8 cellular contexts compared by ENCODE assay signal in genomic region chr15:40471778-40472130, GRCh38. TPM values are rescaled to one million over a fixed set of nuclear protein-coding genes. Genes with fewer than 3 reads are reported as not detected.
DNase-seq lines count a peak whose midpoint lies in the region; ATAC-seq and TF ChIP-seq lines count a peak whose summit lies in the region.

No MANE protein-coding gene starts in this region.

- no peaks in the 10 kb centered on the region for H3K27me3 ChIP-seq in DND-41 (ENCODE audit: insufficient read depth, low read length, poor library complexity)
- no peaks in the 10 kb centered on the region for H3K27me3 ChIP-seq in HCT116 (ENCODE audit: insufficient read depth, low read length)
- peaks cover 6% of the 10 kb centered on the region for H3K27me3 ChIP-seq in ectodermal cell (ENCODE audit: control insufficient read depth, insufficient read depth, low read length, poor library complexity, severe bottlenecking)

- H3K27me3 Mint-ChIP-seq in mesothelial cell of epicardium (ENCODE audit: low read depth) = no peaks in the 10 kb centered on the region

- H3K4me2 ChIP-seq in DND-41 (ENCODE audit: insufficient read depth, low read length) (peak overlapping the region; percentile 74), HCT116 (ENCODE audit: low read length) (peak overlapping the region; percentile 100)

- H3K27ac ChIP-seq in DND-41 (ENCODE audit: low read length) = no peak overlapping the region
- H3K27ac ChIP-seq in HCT116 (ENCODE audit: low read depth, low read length) = peak overlapping the region; percentile 79
- H3K27ac ChIP-seq in RWPE1 = peak overlapping the region; percentile 79
- H3K27ac ChIP-seq in ectodermal cell (ENCODE audit: insufficient read depth, low read depth, low read length, poor library complexity, severe bottlenecking) = no peak overlapping the region

- H3K4me1 ChIP-seq in DND-41 (ENCODE audit: insufficient read depth, low read length) = peaks cover 25% of the 10 kb centered on the region
- H3K4me1 ChIP-seq in HCT116 (ENCODE audit: control insufficient read depth in 1 of 2, insufficient read depth in 2 of 2, low read length in 2 of 2) = peaks cover 14 to 22% of the 10 kb centered on the region in 2 experiments
- peaks cover 7% of the 10 kb centered on the region for H3K4me1 ChIP-seq in ectodermal cell (ENCODE audit: control insufficient read depth, insufficient read depth, low read length)

- DNase-seq in DND-41 = no peak
- DNase-seq in HCT116 (ENCODE audit: low read depth, low spot score) = no peak
- DNase-seq in RWPE1 (ENCODE audit: low spot score) = no peak
- peak in 1 of 2 experiments; percentile 61 for DNase-seq in mesothelial cell of epicardium (ENCODE audit: low spot score in 2 of 2, unreplicated experiment in 2 of 2)
- no peak for DNase-seq in mesenteric fat pad (ENCODE audit: low spot score)

- TF ChIP-seq CTCF in DND-41 (IDR thresholded peaks at IDR 0.05; ENCODE audit: borderline replicate concordance, extremely low read depth, low read length, poor library complexity, severe bottlenecking) (no peak), HCT116 (IDR thresholded peaks at IDR 0.05 in 2 of 3, conservative IDR thresholded peaks at IDR 0.05 in 1 of 3; ENCODE audit: borderline replicate concordance in 1 of 3, insufficient read depth in 1 of 3, low read depth in 2 of 3, low read length in 2 of 3) (no peak), RWPE1 (conservative IDR thresholded peaks at IDR 0.05; ENCODE audit: low read depth) (no peak), mesothelial cell of epicardium (IDR thresholded peaks at IDR 0.05; ENCODE audit: unreplicated experiment) (no peak)

- CTCF ChIA-PET in HCT116 (lab: Charles Lee) = no interaction called here
- CTCF ChIA-PET in RWPE1 (lab: Yijun Ruan, JAX) = interaction anchor here (0.7 kb wide), 2 partner anchors 42 to 57 kb away, joined by 3 read pairs; no protein-coding TSS in a partner anchor

- no TSS peak for BruUV-seq in HCT116 (replicated peaks; lab: Mats Ljungman, UMichigan)

- peak overlapping the region; percentile 84 for H3K4me3 Mint-ChIP-seq in mesothelial cell of epicardium

- RAD21 ChIA-PET in HCT116 (lab: Charles Lee; ENCODE audit: low non-redundant PET in 1 of 2, low total read pairs in 2 of 2, uncharacterized antibody in 2 of 2, unreplicated experiment in 2 of 2) = no interaction called here

- H3K9me2 ChIP-seq in HCT116 (ENCODE audit: insufficient read depth) = no peaks in the 10 kb centered on the region

- peaks cover 22% of the 10 kb centered on the region for H3K4me1 Mint-ChIP-seq in mesothelial cell of epicardium

- peaks cover 7% of the 10 kb centered on the region for H3K79me2 ChIP-seq in DND-41 (ENCODE audit: insufficient read depth, low read length)
- peaks cover 3% of the 10 kb centered on the region; the same call in 1 of the 2 replicates for H3K79me2 ChIP-seq in HCT116 (ENCODE audit: insufficient read depth, low read length)

- H3K36me3 ChIP-seq in DND-41 (ENCODE audit: insufficient read depth, low read length) = 0 out of 2 replicates have a peak, but pooled peaks cover 7% of the 10 kb centered on the region
- H3K36me3 ChIP-seq in HCT116 (ENCODE audit: control insufficient read depth in 1 of 2, insufficient read depth in 2 of 2, low read length in 2 of 2) = 0 out of 4 replicates have a peak, but pooled peaks cover 0 to under 1% of the 10 kb centered on the region in 2 experiments
- peaks cover 3% of the 10 kb centered on the region for H3K36me3 ChIP-seq in ectodermal cell (ENCODE audit: control insufficient read depth, insufficient read depth, low read length)

- H3K9me3 Mint-ChIP-seq in mesothelial cell of epicardium = no peaks in the 10 kb centered on the region

- no peak for TF ChIP-seq POLR2A in HCT116 (IDR thresholded peaks at IDR 0.05; ENCODE audit: borderline replicate concordance, extremely low read depth, insufficient read depth, insufficient read length)

- POLR2A ChIA-PET in HCT116 (lab: Charles Lee) = no interaction called here
- POLR2A ChIA-PET in RWPE1 (lab: Yijun Ruan, JAX; ENCODE audit: low non-redundant PET) = no interaction called here

- no peak for TF ChIP-seq RAD21 in HCT116 (IDR thresholded peaks at IDR 0.05; ENCODE audit: low read depth)

- WGBS in ectodermal cell, 2 experiments = 18 to 19% methylated on average over 18 of the region's 18 CpGs

- H3K27ac Mint-ChIP-seq in mesothelial cell of epicardium = peak overlapping the region; percentile 80

- H3K9me3 ChIP-seq in DND-41 (ENCODE audit: insufficient read depth, low read length, severe bottlenecking) = no peaks in the 10 kb centered on the region
- H3K9me3 ChIP-seq in HCT116 (ENCODE audit: control insufficient read depth in 1 of 2, insufficient read depth in 1 of 2, low read depth in 1 of 2, low read length in 2 of 2) = no peaks in the 10 kb centered on the region
- H3K9me3 ChIP-seq in ectodermal cell (ENCODE audit: control insufficient read depth, low read length) = no peaks in the 10 kb centered on the region

- H3K36me3 Mint-ChIP-seq in mesothelial cell of epicardium = no peaks in the 10 kb centered on the region

- H4K20me1 ChIP-seq in DND-41 (ENCODE audit: insufficient read depth, low read length) (no peaks in the 10 kb centered on the region), HCT116 (ENCODE audit: insufficient read depth) (no peaks in the 10 kb centered on the region)

- ATAC-seq in DND-41 (ENCODE audit: insufficient read depth, low read depth) (0 out of 3 replicates have a peak, but pooled peaks have one; percentile 3), HCT116 (peak; percentile 46), HG03342 (IDR thresholded peaks at IDR 0.05; ENCODE audit: unreplicated experiment) (no peak), GM18517 (IDR thresholded peaks at IDR 0.05; ENCODE audit: unreplicated experiment) (no peak)

- peak overlapping the region; percentile 65 for H3K9ac ChIP-seq in DND-41 (ENCODE audit: low read depth, low read length)
- H3K9ac ChIP-seq in HCT116 (ENCODE audit: low read length) = peak overlapping the region; percentile 80

- H2AFZ ChIP-seq in DND-41 (ENCODE audit: low read depth, low read length) (0 out of 2 replicates have a peak overlapping the region, but pooled peaks have one; percentile 48), HCT116 (ENCODE audit: low read depth, low read length, poor library complexity, severe bottlenecking) (no peak overlapping the region)

- intact Hi-C loops in HCT116 (cut with micrococcal nuclease) = no loop called here

- H3K4me3 ChIP-seq in DND-41 (ENCODE audit: low read depth in 1 of 2, low read length in 2 of 2) (peak overlapping the region in 1 of 2 experiments; percentile 62; a peak in 3 of 4 replicates), HCT116 (replicated peaks in 1 of 2; ENCODE audit: low read depth in 1 of 2, low read length in 2 of 2) (peak overlapping the region; percentile 77 to 86), ectodermal cell (ENCODE audit: insufficient read depth, low read depth, low read length) (peak overlapping the region; percentile 74)

TF ChIP-seq in HCT116, 20 proteins besides CTCF, POLR2A, EP300 and RAD21:
- TF ChIP-seq MAX (IDR thresholded peaks at IDR 0.05) = no peak
- no peak for TF ChIP-seq REST (IDR thresholded peaks at IDR 0.05; ENCODE audit: low read depth)
- TF ChIP-seq TCF7L2 (IDR thresholded peaks at IDR 0.05; ENCODE audit: borderline replicate concordance, extremely low read depth, insufficient read depth, insufficient read length) = no peak
- TF ChIP-seq YY1 (IDR thresholded peaks at IDR 0.05; ENCODE audit: extremely low read depth, insufficient replicate concordance, low read depth, low read length) = no peak
- TF ChIP-seq ZFX (IDR thresholded peaks at IDR 0.05) = no peak
- TF ChIP-seq ELF1 (IDR thresholded peaks at IDR 0.05; ENCODE audit: borderline replicate concordance, low read depth) = no peak
- no peak for TF ChIP-seq SP1 (IDR thresholded peaks at IDR 0.05; ENCODE audit: low read depth)
- TF ChIP-seq CEBPB (IDR thresholded peaks at IDR 0.05; ENCODE audit: low read depth) = no peak
- TF ChIP-seq SIN3A (IDR thresholded peaks at IDR 0.05; ENCODE audit: low read depth) = no peak

RNA-seq across cellular contexts. Expression of gene CHST14, which starts 1.0 kb away (rescaled TPM):
- total RNA-seq in HCT116 (2021; ENCODE audit: unreplicated experiment) (12.7 TPM), mesothelial cell of epicardium (39.2 to 41.9 TPM (median 40.4 TPM) in 3 replicates), mesenteric fat pad (10.9 TPM)
- polyA plus RNA-seq in HCT116 (2012) = 10.2 and 10.8 TPM in 2 replicates
- polyA plus RNA-seq in ectodermal cell (2013, experiment 1 of 4) = 26.7 TPM
- 26.7 TPM for polyA plus RNA-seq in ectodermal cell (2013, experiment 2 of 4)
- 25.7 TPM for polyA plus RNA-seq in ectodermal cell (2013, experiment 3 of 4)
- polyA plus RNA-seq in ectodermal cell (2013, experiment 4 of 4) = 28.0 TPM

RNA-seq across cellular contexts. Expression of gene BAHD1, which starts 31.0 kb away (rescaled TPM):
- total RNA-seq in HCT116 (2021; ENCODE audit: unreplicated experiment) = 25.0 TPM
- polyA plus RNA-seq in HCT116 (2012) = 18.0 and 18.8 TPM in 2 replicates
- 25.6 TPM for polyA plus RNA-seq in ectodermal cell (2013, experiment 1 of 4)
- 21.7 TPM for polyA plus RNA-seq in ectodermal cell (2013, experiment 2 of 4)
- 19.2 TPM for polyA plus RNA-seq in ectodermal cell (2013, experiment 3 of 4)
- 22.3 TPM for polyA plus RNA-seq in ectodermal cell (2013, experiment 4 of 4)
- total RNA-seq in mesothelial cell of epicardium = 23.8 to 25.0 TPM (median 23.9 TPM) in 3 replicates
- 16.2 TPM for total RNA-seq in mesenteric fat pad

Comparison
In these comparisons a context has a peak if more than half of its experiments do, and no peak if none do; other contexts are left out.
1. ATAC-seq: peak in DND-41 (single experiment) and HCT116 (single experiment); none in HG03342 (single experiment) and GM18517 (single experiment).
2. H3K27ac ChIP-seq: peak in HCT116 (single experiment) and RWPE1 (single experiment); none in DND-41 (single experiment) and ectodermal cell (single experiment).